14 cellular contexts compared by ENCODE assay signal in genomic region chr14:104443391-104444158, GRCh38.
DNase-seq lines count a peak whose midpoint lies in the region; ATAC-seq and TF ChIP-seq lines count a peak whose summit lies in the region.
"Had no signal": no experiment of that assay in that cellular context is flagged by ENCODE, and none has a peak within 500 bp of the region (broad histone marks: within the 10 kb centered on the region; RNA-seq: fewer than 3 reads in every experiment).

No MANE protein-coding gene starts in this region.

- H3K27ac ChIP-seq in A673 (ENCODE audit: low read depth, low read length, poor library complexity, severe bottlenecking), result no peak overlapping the region
- no peak overlapping the region for H3K27ac ChIP-seq in mesendoderm (ENCODE audit: low read depth, low read length)
- H3K27ac ChIP-seq in esophagus squamous epithelium, result no peak overlapping the region
- H3K27ac ChIP-seq: body of pancreas had no signal

- BruUV-seq in A673 (replicated peaks; lab: Mats Ljungman, UMichigan), result no TSS peak

- H3K9me3 ChIP-seq in A673 (ENCODE audit: low read depth, low read length, poor library complexity, severe bottlenecking), result peaks cover 3% of the 10 kb centered on the region
- H3K9me3 ChIP-seq in esophagus squamous epithelium, result peaks cover 0 to 7% (median 0%) of the 10 kb centered on the region in 3 donors

- H3K36me3 Mint-ChIP-seq in activated T-cell treated with anti-CD3 and anti-CD28 coated beads, Interleukin-2, amount 50 U/mL, for 4 hours (ENCODE audit: insufficient read depth), result no peaks in the 10 kb centered on the region
- H3K36me3 Mint-ChIP-seq: mesothelial cell of epicardium had no signal

- no peak overlapping the region for H2AK5ac ChIP-seq in mesendoderm (ENCODE audit: low read length)

- H3K4me3 Mint-ChIP-seq in activated T-cell treated with anti-CD3 and anti-CD28 coated beads, Interleukin-2, amount 50 U/mL, for 4 hours, result no peak overlapping the region
- H3K4me3 Mint-ChIP-seq: CD8-positive, alpha-beta memory T cell; mesothelial cell of epicardium had no signal

- intact Hi-C loops in A673 (cut with micrococcal nuclease; ENCODE audit: unreplicated experiment) (no loop called here), esophagus squamous epithelium (cut with DNase I) (no loop called here)

- no peak overlapping the region for H3K18ac ChIP-seq in mesendoderm (ENCODE audit: low read length)

- no peak overlapping the region for H2BK15ac ChIP-seq in mesendoderm (replicated peaks; ENCODE audit: low read depth)

- POLR2A ChIA-PET in A673 (lab: Charles Lee; ENCODE audit: low non-redundant PET), result no interaction called here

- no peak overlapping the region for H3K56ac ChIP-seq in mesendoderm (ENCODE audit: low read length)

- H3K27me3 ChIP-seq in A673 (replicated peaks; ENCODE audit: insufficient read depth, low read depth, low read length, poor library complexity), result peaks cover 17% of the 10 kb centered on the region
- H3K27me3 ChIP-seq in mesendoderm (ENCODE audit: insufficient read depth, low read length, poor library complexity), result no peaks in the 10 kb centered on the region
- peaks cover 0 to 30% (median 0%) of the 10 kb centered on the region in 4 donors for H3K27me3 ChIP-seq in esophagus squamous epithelium
- H3K27me3 ChIP-seq: body of pancreas had no signal

- H4K8ac ChIP-seq in mesendoderm (ENCODE audit: low read depth, low read length), result no peak overlapping the region

- TF ChIP-seq CTCF in A673 (conservative IDR thresholded peaks at IDR 0.05; ENCODE audit: low read depth, low read length) (0 out of 2 replicates have a peak, but pooled peaks have one; percentile 9), esophagus squamous epithelium (IDR thresholded peaks at IDR 0.05) (no peak)

- no peak overlapping the region for H2BK5ac ChIP-seq in mesendoderm (ENCODE audit: low read length)

- no CpG with 5 or more reads among the region's 13 CpGs for WGBS in mesendoderm (ENCODE audit: extremely low coverage, insufficient coverage, low lambda C conversion rate)
- WGBS in esophagus squamous epithelium, 2 donors, result 46 to 54% methylated on average over 8 to 9 of the region's 13 CpGs

- H3K79me1 ChIP-seq in mesendoderm (ENCODE audit: low read length), result no peaks in the 10 kb centered on the region

- H3K4me2 ChIP-seq in mesendoderm (ENCODE audit: low read length), result no peak overlapping the region

- ATAC-seq in activated T-cell treated with anti-CD3 and anti-CD28 coated beads, Interleukin-2, amount 50 U/mL, for 4 hours, result no peak
- ATAC-seq: body of pancreas had no signal

- no peak overlapping the region for H3K4ac ChIP-seq in mesendoderm (ENCODE audit: low read depth, low read length)

- H3K4me3 ChIP-seq in A673 (ENCODE audit: low read depth, low read length, poor library complexity, severe bottlenecking), result no peak overlapping the region
- no peak overlapping the region for H3K4me3 ChIP-seq in mesendoderm (ENCODE audit: low read length)
- no peak overlapping the region for H3K4me3 ChIP-seq in esophagus squamous epithelium
- H3K4me3 ChIP-seq: body of pancreas had no signal

- H3K79me2 ChIP-seq in mesendoderm (ENCODE audit: control insufficient read depth, insufficient read depth, low read length), result no peaks in the 10 kb centered on the region

- no peak overlapping the region for H2BK120ac ChIP-seq in mesendoderm (ENCODE audit: low read depth, low read length)

- no peak overlapping the region for H3K23ac ChIP-seq in mesendoderm (ENCODE audit: low read length)

- H3K4me1 ChIP-seq in A673 (ENCODE audit: insufficient read depth, low read length, poor library complexity, severe bottlenecking), result no peaks in the 10 kb centered on the region
- no peaks in the 10 kb centered on the region for H3K4me1 ChIP-seq in mesendoderm (ENCODE audit: control insufficient read depth, low read depth, low read length)
- H3K4me1 ChIP-seq in esophagus squamous epithelium, result no peaks in the 10 kb centered on the region
- H3K4me1 ChIP-seq: body of pancreas had no signal

- TF ChIP-seq POLR2A in esophagus squamous epithelium (IDR thresholded peaks at IDR 0.05), result no peak

- no peak overlapping the region for H4K5ac ChIP-seq in mesendoderm (ENCODE audit: low read length)

- DNase-seq in A673 (ENCODE audit: low spot score) (no peak), D341Med (ENCODE audit: low spot score) (peak; percentile 45), mesendoderm (peak; percentile 71), amygdala (lab: John Stamatoyannopoulos, UW) (no peak), HCEC 1CT (no peak), esophagus squamous epithelium (lab: John Stamatoyannopoulos, UW) (no peak)
- peak; percentile 11 for DNase-seq in activated CD8-positive, alpha-beta memory T cell treated with anti-CD3 and anti-CD28 coated beads, Interleukin-2, amount 50 U/mL, for 4 hours
- no peak for DNase-seq in activated T-cell treated with anti-CD3 and anti-CD28 coated beads, Interleukin-2, amount 50 U/mL, for 4 hours
- DNase-seq: body of pancreas; CD8-positive, alpha-beta memory T cell; hippocampal formation; NCI-H1417 treated with DMSO at 0.1 percent for 48 hours; substantia nigra had no signal

- no peak overlapping the region for H3K9ac ChIP-seq in mesendoderm (ENCODE audit: low read length)

- H3K36me3 ChIP-seq in A673 (ENCODE audit: insufficient read depth, low read length, poor library complexity, severe bottlenecking) (no peaks in the 10 kb centered on the region), mesendoderm (ENCODE audit: control insufficient read depth, insufficient read depth, low read length) (no peaks in the 10 kb centered on the region), esophagus squamous epithelium (no peaks in the 10 kb centered on the region)

- H3K9me3 Mint-ChIP-seq in activated T-cell treated with anti-CD3 and anti-CD28 coated beads, Interleukin-2, amount 50 U/mL, for 4 hours, result peaks cover 5% of the 10 kb centered on the region

- CTCF ChIA-PET in A673 (lab: Charles Lee), result interaction anchor here (0.6 kb wide), 1 partner anchor 239 kb away, joined by 3 read pairs; no protein-coding TSS in a partner anchor

- H3K4me1 Mint-ChIP-seq in activated T-cell treated with anti-CD3 and anti-CD28 coated beads, Interleukin-2, amount 50 U/mL, for 4 hours (ENCODE audit: low read depth), result no peaks in the 10 kb centered on the region
- H3K4me1 Mint-ChIP-seq: CD8-positive, alpha-beta memory T cell had no signal

- H3K27me3 Mint-ChIP-seq in activated T-cell treated with anti-CD3 and anti-CD28 coated beads, Interleukin-2, amount 50 U/mL, for 4 hours (ENCODE audit: low read depth), result peaks cover 17% of the 10 kb centered on the region

Comparison
In these comparisons a context has a peak if more than half of its experiments do, and no peak if none do; other contexts are left out.
1. DNase-seq: peak in D341Med (single experiment), activated CD8-positive, alpha-beta memory T cell treated with anti-CD3 and anti-CD28 coated beads, Interleukin-2, amount 50 U/mL, for 4 hours (single experiment) and mesendoderm (single experiment); none in A673 (single experiment), amygdala (0 of 56), HCEC 1CT (single experiment), activated T-cell treated with anti-CD3 and anti-CD28 coated beads, Interleukin-2, amount 50 U/mL, for 4 hours (single experiment) and esophagus squamous epithelium (single experiment).